26 cellular contexts compared by ENCODE assay signal in genomic region chr16:80883159-80883642, GRCh38.
DNase-seq lines count a peak whose midpoint lies in the region; ATAC-seq and TF ChIP-seq lines count a peak whose summit lies in the region.
"Had no signal": no experiment of that assay in that cellular context is flagged by ENCODE, and none has a peak within 500 bp of the region (broad histone marks: within the 10 kb centered on the region; RNA-seq: fewer than 3 reads in every experiment).

No MANE protein-coding gene starts in this region.

- H3K4me1 ChIP-seq in colonic mucosa = peaks cover 9% of the 10 kb centered on the region
- H3K4me1 ChIP-seq in prostate gland (replicated peaks) = no peaks in the 10 kb centered on the region
- no peaks in the 10 kb centered on the region for H3K4me1 ChIP-seq in esophagus squamous epithelium
- H3K4me1 ChIP-seq: BE2C, esophagus muscularis mucosa, foreskin keratinocyte had no signal

- H3K4me3 ChIP-seq in LNCaP clone FGC (ENCODE audit: low read depth, low read length) = no peak overlapping the region
- H3K4me3 ChIP-seq in colonic mucosa = no peak overlapping the region
- H3K4me3 ChIP-seq in prostate gland = no peak overlapping the region
- no peak overlapping the region for H3K4me3 ChIP-seq in esophagus squamous epithelium
- H3K4me3 ChIP-seq: dorsolateral prefrontal cortex, esophagus muscularis mucosa, lung had no signal

- H3K27me3 ChIP-seq in colonic mucosa (no peaks in the 10 kb centered on the region), prostate gland (replicated peaks; ENCODE audit: insufficient read depth) (no peaks in the 10 kb centered on the region), esophagus squamous epithelium (peaks cover 0 to 21% (median 0%) of the 10 kb centered on the region in 4 donors)
- H3K27me3 ChIP-seq: BE2C, dorsolateral prefrontal cortex had no signal

- 47% methylated on average over 4 of the region's 4 CpGs for WGBS in prostate gland
- WGBS in esophagus squamous epithelium, 2 donors = 39 to 42% methylated on average over 4 of the region's 4 CpGs

- no peaks in the 10 kb centered on the region for H3K36me3 ChIP-seq in colonic mucosa
- H3K36me3 ChIP-seq in prostate gland = no peaks in the 10 kb centered on the region
- H3K36me3 ChIP-seq in esophagus squamous epithelium = no peaks in the 10 kb centered on the region
- H3K36me3 ChIP-seq: BE2C, esophagus muscularis mucosa had no signal

- no peak for ATAC-seq in GM21786 (IDR thresholded peaks at IDR 0.05; ENCODE audit: unreplicated experiment)
- ATAC-seq in HG03280 (IDR thresholded peaks at IDR 0.05; ENCODE audit: unreplicated experiment) = no peak
- ATAC-seq: activated CD4-positive, alpha-beta T cell treated with anti-CD3 and anti-CD28 coated beads for 36 hours; activated CD8-positive, alpha-beta T cell treated with anti-CD3 and anti-CD28 coated beads for 36 hours; foreskin keratinocyte; Panc1; stimulated activated naive B cell treated with anti-CD40 and anti-IgM and Interleukin-4, amounts not matched to agents 10 μg/mL and 1 μg/mL and 100 μg/mL, for 72 hours had no signal

- TF ChIP-seq POLR2A in prostate gland (IDR thresholded peaks at IDR 0.05) (no peak), esophagus squamous epithelium (IDR thresholded peaks at IDR 0.05) (no peak)

- DNase-seq in COR-L47 (lab: John Stamatoyannopoulos, UW) = peak; percentile 4
- peak; percentile 74 for DNase-seq in LNCaP clone FGC (ENCODE audit: low read depth)
- DNase-seq in colonic mucosa = peak; percentile 81
- peak; percentile 74 for DNase-seq in prostate gland (ENCODE audit: low spot score)
- DNase-seq in esophagus squamous epithelium (lab: John Stamatoyannopoulos, UW) = no peak
- DNase-seq: ACHN; activated CD4-positive, alpha-beta T cell treated with anti-CD3 and anti-CD28 coated beads for 36 hours; activated CD8-positive, alpha-beta memory T cell treated with anti-CD3 and anti-CD28 coated beads, Interleukin-2, amount 50 U/mL, for 48 hours; activated CD8-positive, alpha-beta T cell treated with anti-CD3 and anti-CD28 coated beads for 36 hours; activated naive CD4-positive, alpha-beta T cell treated with anti-CD3 and anti-CD28 coated beads, Interleukin-2, amount 10 ng/mL, durations not matched to agents 7 days and 5 days; BE2C; CD8-positive, alpha-beta memory T cell; DMS153; dorsolateral prefrontal cortex; foreskin keratinocyte; GOT3; kidney glomerular epithelial cell; NCI-H187; NCI-H510A treated with DMSO at 0.1 percent for 48 hours; SIG-M5; stimulated activated naive B cell treated with anti-CD40 and anti-IgM and Interleukin-4, amounts not matched to agents 10 μg/mL and 1 μg/mL and 100 μg/mL, for 72 hours had no signal

- TF ChIP-seq CTCF in LNCaP clone FGC (IDR thresholded peaks at IDR 0.05; ENCODE audit: control insufficient read depth, extremely low read depth, insufficient read depth) (no peak), colonic mucosa (IDR thresholded peaks at IDR 0.05) (no peak), prostate gland (IDR thresholded peaks at IDR 0.05) (no peak), esophagus squamous epithelium (IDR thresholded peaks at IDR 0.05) (no peak)

- intact Hi-C loops in colonic mucosa (cut with DNase I) (no loop called here), prostate gland (cut with DNase I) (no loop called here), esophagus squamous epithelium (cut with DNase I) (no loop called here)

- H3K9me3 ChIP-seq in colonic mucosa = no peaks in the 10 kb centered on the region
- no peaks in the 10 kb centered on the region for H3K9me3 ChIP-seq in prostate gland
- H3K9me3 ChIP-seq in esophagus squamous epithelium = no peaks in the 10 kb centered on the region
- H3K9me3 ChIP-seq: BE2C, esophagus muscularis mucosa had no signal

- H3K27ac ChIP-seq in colonic mucosa (no peak overlapping the region), prostate gland (peak overlapping the region in 1 of 2 donors; percentile 35), esophagus squamous epithelium (no peak overlapping the region)
- H3K27ac ChIP-seq: dorsolateral prefrontal cortex, esophagus muscularis mucosa, foreskin keratinocyte had no signal

- no peak overlapping the region for H3K9ac ChIP-seq in colonic mucosa (ENCODE audit: low read depth in 2 of 2, low read length in 2 of 2)
